In genomic region chr1:151005729-151006330, GRCh38 we compare ENCODE assay signal across 8 cellular contexts. TPM values are rescaled to one million over a fixed set of nuclear protein-coding genes. Genes with fewer than 3 reads are reported as not detected.
DNase-seq lines count a peak whose midpoint lies in the region; ATAC-seq, FAIRE-seq and TF ChIP-seq lines count a peak whose summit lies in the region.

No MANE protein-coding gene starts in this region.

- peaks cover 85% of the 10 kb centered on the region for H3K4me1 Mint-ChIP-seq in activated T-cell treated with anti-CD3 and anti-CD28 coated beads, Interleukin-2, amount 50 U/mL, for 72 hours (ENCODE audit: low read depth)

- H3K36me3 ChIP-seq in adrenal gland (replicated peaks in 1 of 2), result peaks cover 0 to 18% of the 10 kb centered on the region in 2 donors
- H3K36me3 ChIP-seq in liver (ENCODE audit: control insufficient read depth in 4 of 4, insufficient read depth in 3 of 4, low read depth in 1 of 4, low read length in 3 of 4), result peaks cover 0 to 15% (median 6%) of the 10 kb centered on the region in 4 donors
- H3K36me3 ChIP-seq in tibial artery, result peaks cover 0 to 17% (median 17%) of the 10 kb centered on the region in 3 donors

- no peak for FAIRE-seq in HTR-8/SVneo (lab: Jason Lieb, UNC)

- 5 to 17% (median 13%) methylated on average over 4 of the region's 4 CpGs for WGBS in adrenal gland, 4 donors
- 11% methylated on average over 4 of the region's 4 CpGs for WGBS in liver

- peaks cover 2 to 6% of the 10 kb centered on the region in 2 donors for H3K36me3 Mint-ChIP-seq in activated T-cell treated with anti-CD3 and anti-CD28 coated beads, Interleukin-2, amount 50 U/mL, for 72 hours (ENCODE audit: insufficient read depth in 2 of 2)

- peaks cover 21 to 65% of the 10 kb centered on the region in 2 donors for H3K4me1 ChIP-seq in adrenal gland (replicated peaks in 1 of 2)
- H3K4me1 ChIP-seq in liver (ENCODE audit: control insufficient read depth in 4 of 4, insufficient read depth in 4 of 4, low read length in 3 of 4), result peaks cover 16 to 63% (median 49%) of the 10 kb centered on the region in 4 donors
- peaks cover 0 to 64% (median 52%) of the 10 kb centered on the region in 4 donors for H3K4me1 ChIP-seq in tibial artery

- peak in 1 of 2 donors; percentile 23 for DNase-seq in activated T-cell treated with anti-CD3 and anti-CD28 coated beads, Interleukin-2, amount 50 U/mL, for 72 hours
- DNase-seq in activated T-cell treated with anti-CD3 and anti-CD28 coated beads for 4 hours, result no peak
- no peak for DNase-seq in adrenal gland
- DNase-seq in tibial artery, result no peak
- no peak for DNase-seq in HTR-8/SVneo (ENCODE audit: insufficient read length, low spot score)

- no peak for TF ChIP-seq RAD21 in liver (IDR thresholded peaks at IDR 0.05)

- peak overlapping the region; percentile 70 to 95 (median 76) for H3K27ac ChIP-seq in adrenal gland
- H3K27ac ChIP-seq in liver (ENCODE audit: low read depth in 1 of 2, low read length in 2 of 2), result peak overlapping the region; percentile 84
- H3K27ac ChIP-seq in tibial artery, result peak overlapping the region; percentile 85 to 89

- no peaks in the 10 kb centered on the region for H3K9me3 ChIP-seq in adrenal gland (replicated peaks in 1 of 3)
- H3K9me3 ChIP-seq in liver (ENCODE audit: control insufficient read depth in 4 of 4, low read length in 3 of 4), result no peaks in the 10 kb centered on the region
- no peaks in the 10 kb centered on the region for H3K9me3 ChIP-seq in tibial artery

- no peaks in the 10 kb centered on the region for H3K27me3 ChIP-seq in adrenal gland
- H3K27me3 ChIP-seq in liver (ENCODE audit: control insufficient read depth in 4 of 4, insufficient read depth in 4 of 4, low read length in 3 of 4), result no peaks in the 10 kb centered on the region
- H3K27me3 ChIP-seq in tibial artery, result no peaks in the 10 kb centered on the region

- intact Hi-C loops in adrenal gland (cut with DNase I) (no loop called here), tibial artery (cut with DNase I; ENCODE audit: low total_unique reads) (loop anchor here (10.0 kb wide), 1 partner anchor 451 kb away; no protein-coding TSS in a partner anchor)

- peak overlapping the region; percentile 99 for H3K4me3 Mint-ChIP-seq in activated T-cell treated with anti-CD3 and anti-CD28 coated beads, Interleukin-2, amount 50 U/mL, for 72 hours

- H3K27me3 Mint-ChIP-seq in activated T-cell treated with anti-CD3 and anti-CD28 coated beads, Interleukin-2, amount 50 U/mL, for 72 hours (ENCODE audit: low read depth), result no peaks in the 10 kb centered on the region

- H3K27ac Mint-ChIP-seq in activated T-cell treated with anti-CD3 and anti-CD28 coated beads, Interleukin-2, amount 50 U/mL, for 72 hours, result peak overlapping the region; percentile 99

- H3K9ac ChIP-seq in liver (ENCODE audit: low read depth in 1 of 2, low read length in 2 of 2), result peak overlapping the region; percentile 34 to 79

- peak overlapping the region in 3 of 4 donors; percentile 45 to 69 (median 57) for H3K4me3 ChIP-seq in adrenal gland
- peak overlapping the region; percentile 33 to 84 (median 61) for H3K4me3 ChIP-seq in liver (ENCODE audit: low read depth in 1 of 3, low read length in 3 of 3)
- H3K4me3 ChIP-seq in tibial artery, result peak overlapping the region; percentile 58 to 66

- ATAC-seq in activated T-cell treated with anti-CD3 and anti-CD28 coated beads, Interleukin-2, amount 50 U/mL, for 72 hours (replicated peaks in 1 of 2), result no peak
- no peak for ATAC-seq in GM21786 (IDR thresholded peaks at IDR 0.05; ENCODE audit: unreplicated experiment)
- no peak for ATAC-seq in GM19455 (IDR thresholded peaks at IDR 0.05; ENCODE audit: unreplicated experiment)

- no peak for TF ChIP-seq POLR2A in adrenal gland (IDR thresholded peaks at IDR 0.05)

- TF ChIP-seq CTCF in adrenal gland (IDR thresholded peaks at IDR 0.05) (no peak), liver (IDR thresholded peaks at IDR 0.05; ENCODE audit: low read depth, low read length, missing input control) (no peak), tibial artery (IDR thresholded peaks at IDR 0.05) (no peak)

- no peaks in the 10 kb centered on the region for H3K9me3 Mint-ChIP-seq in activated T-cell treated with anti-CD3 and anti-CD28 coated beads, Interleukin-2, amount 50 U/mL, for 72 hours

TF ChIP-seq in liver, 16 proteins besides CTCF, POLR2A, EP300 and RAD21:
- TF ChIP-seq YY1 (IDR thresholded peaks at IDR 0.05), result peak; percentile 24
- TF ChIP-seq JUND (IDR thresholded peaks at IDR 0.05), result no peak

RNA-seq across cellular contexts. Expression of gene MINDY1, which starts 0.9 kb away (rescaled TPM):
- total RNA-seq in activated T-cell treated with anti-CD3 and anti-CD28 coated beads, Interleukin-2, amount 50 U/mL, for 72 hours, result 10 to 100 TPM; 10.9 to 11.9 TPM
- total RNA-seq in adrenal gland, result 10 to 100 TPM; 13.3 to 37.5 (median 34.4) TPM
- 10 to 100 TPM in 2 of 3 donors, 1 to 10 TPM in 1; 6.0 to 12.5 (median 12.5) TPM for polyA plus RNA-seq in adrenal gland
- total RNA-seq in liver, result 10 to 100 TPM in 1 of 2 donors, 1 to 10 TPM in 1; 9.8 to 21.3 TPM
- polyA plus RNA-seq in liver, result 1 to 10 TPM; 7.3 to 8.3 TPM

RNA-seq across cellular contexts. Expression of gene PRUNE1, which starts 2.4 kb away (rescaled TPM):
- total RNA-seq in activated T-cell treated with anti-CD3 and anti-CD28 coated beads, Interleukin-2, amount 50 U/mL, for 72 hours, result 10 to 100 TPM; 18.1 to 20.1 TPM
- total RNA-seq in adrenal gland, result 10 to 100 TPM; 12.3 to 25.7 (median 20.2) TPM
- polyA plus RNA-seq in adrenal gland, result 10 to 100 TPM; 10.2 to 16.1 (median 10.9) TPM
- total RNA-seq in liver, result 1 to 10 TPM; 6.1 to 9.0 TPM
- polyA plus RNA-seq in liver, result 10 to 100 TPM in 1 of 2 donors, 1 to 10 TPM in 1; 9.9 to 10.6 TPM

RNA-seq across cellular contexts. Expression of gene ANXA9, which starts 23.7 kb away (rescaled TPM):
- total RNA-seq in activated T-cell treated with anti-CD3 and anti-CD28 coated beads, Interleukin-2, amount 50 U/mL, for 72 hours, result under 1 TPM in 1 of 2 donors, not detected in 1; 0.21 TPM
- total RNA-seq in adrenal gland, result 1 to 10 TPM in 2 of 8 donors, under 1 TPM in 6; 0.24 to 3.2 (median 0.54) TPM
- under 1 TPM; 0.18 to 0.56 (median 0.40) TPM for polyA plus RNA-seq in adrenal gland
- 10 to 100 TPM; 15.8 to 18.2 TPM for total RNA-seq in liver
- polyA plus RNA-seq in liver, result 10 to 100 TPM in 1 of 2 donors, 1 to 10 TPM in 1; 7.5 to 24.0 TPM

RNA-seq across cellular contexts. Expression of gene BNIPL, which starts 30.6 kb away (rescaled TPM):
- total RNA-seq in activated T-cell treated with anti-CD3 and anti-CD28 coated beads, Interleukin-2, amount 50 U/mL, for 72 hours, result 1 to 10 TPM; 2.8 to 5.3 TPM
- total RNA-seq in adrenal gland (1 to 10 TPM in 1 of 8 donors, under 1 TPM in 4, not detected in 3; 0.11 to 2.4 (median 0.27) TPM), liver (under 1 TPM; 0.09 to 0.84 TPM)
- polyA plus RNA-seq in adrenal gland (1 to 10 TPM in 1 of 3 donors, under 1 TPM in 2; 0.05 to 1.4 (median 0.24) TPM), liver (under 1 TPM; 0.13 to 0.15 TPM)

RNA-seq across cellular contexts. Expression of gene CERS2, which starts 31.2 kb away (rescaled TPM):
- total RNA-seq in activated T-cell treated with anti-CD3 and anti-CD28 coated beads, Interleukin-2, amount 50 U/mL, for 72 hours, result 100 to 1,000 TPM; 184 to 185 TPM
- 100 to 1,000 TPM; 297 to 682 (median 505) TPM for total RNA-seq in adrenal gland
- polyA plus RNA-seq in adrenal gland, result 100 to 1,000 TPM; 482 to 547 (median 520) TPM
- total RNA-seq in liver, result 100 to 1,000 TPM; 212 to 346 TPM
- 100 to 1,000 TPM; 215 to 340 TPM for polyA plus RNA-seq in liver

Comparison
In these comparisons a context has a peak if more than half of its experiments do, and no peak if none do; other contexts are left out.
1. RNA of gene ANXA9, which starts 23.7 kb away (total RNA-seq): 15.8 to 18.2 TPM in liver; 0.24 to 3.2 TPM in adrenal gland and 0.21 TPM in activated T-cell treated with anti-CD3 and anti-CD28 coated beads, Interleukin-2, amount 50 U/mL, for 72 hours; every median in the first group is over 4 times any median in the second.
2. Peak in every context shown above with its lines, with median percentiles within 50 percentile points of each other: H3K27ac ChIP-seq and H3K4me3 ChIP-seq.